In genomic region chr15:96337354-96337990, GRCh38 we compare ENCODE assay signal across 1 cellular context.
TF ChIP-seq lines count a peak whose summit lies in the region.

No MANE protein-coding gene starts in this region.

TF ChIP-seq in IMR-90, 13 proteins besides CTCF, POLR2A, EP300 and RAD21:
- TF ChIP-seq MXI1 (IDR thresholded peaks at IDR 0.05; ENCODE audit: borderline replicate concordance, low read depth, low read length) (no peak), CHD1 (IDR thresholded peaks at IDR 0.05; ENCODE audit: low read depth, low read length) (no peak), NFE2L2 (IDR thresholded peaks at IDR 0.05; ENCODE audit: low read depth, low read length) (no peak), RCOR1 (IDR thresholded peaks at IDR 0.05; ENCODE audit: insufficient replicate concordance, low read length) (no peak), BHLHE40 (IDR thresholded peaks at IDR 0.05; ENCODE audit: low read depth, low read length) (no peak), MAZ (IDR thresholded peaks at IDR 0.05; ENCODE audit: borderline replicate concordance, low read depth, low read length) (no peak)
